Comparison of ENCODE assay signal across 1 cellular context in genomic region chr13:98563071-98563470, GRCh38.
TF ChIP-seq lines count a peak whose summit lies in the region.

No MANE protein-coding gene starts in this region.

TF ChIP-seq in GM12878, 131 proteins besides CTCF, POLR2A, EP300 and RAD21 (continued from another document):
- TF ChIP-seq WRNIP1 (IDR thresholded peaks at IDR 0.05; ENCODE audit: borderline replicate concordance, low read depth, low read length): no peak
TF ChIP-seq in GM12878: peak in this region for 0.
